ENCODE assay signal across 27 cellular contexts in genomic region chr10:111125102-111125501, GRCh38. TPM values are rescaled to one million over a fixed set of nuclear protein-coding genes. Genes with fewer than 3 reads are reported as not detected.
DNase-seq lines count a peak whose midpoint lies in the region; ATAC-seq, FAIRE-seq and TF ChIP-seq lines count a peak whose summit lies in the region.
"Had no signal": no experiment of that assay in that cellular context is flagged by ENCODE, and none has a peak within 500 bp of the region (broad histone marks: within the 10 kb centered on the region; RNA-seq: fewer than 3 reads in every experiment).

No MANE protein-coding gene starts in this region.

- CTCF ChIA-PET in H1 (lab: Charles Lee; ENCODE audit: partially characterized antibody), result interaction anchor here (0.7 kb wide), 1 partner anchor 18 kb away, joined by 3 read pairs; no protein-coding TSS in a partner anchor

- H3K9me3 Mint-ChIP-seq in natural killer cell treated with Interleukin-12 subunit alpha and Interleukin-12 subunit beta and Interleukin-15 and Interleukin-18, amount 100 ng/mL, for 72 hours, result no peaks in the 10 kb centered on the region
- H3K9me3 Mint-ChIP-seq: CD4-positive, alpha-beta T cell; GM23338 had no signal

- H3K9me3 ChIP-seq in right atrium auricular region (no peaks in the 10 kb centered on the region), right cardiac atrium (ENCODE audit: control insufficient read depth, low read length) (peaks cover 2% of the 10 kb centered on the region), H1 (ENCODE audit: insufficient read depth in 2 of 2, low read depth in 1 of 2, low read length in 1 of 2) (no peaks in the 10 kb centered on the region), osteoblast (ENCODE audit: low read depth, low read length) (no peaks in the 10 kb centered on the region), vagina (no peaks in the 10 kb centered on the region)
- H3K9me3 ChIP-seq: A549; BE2C; BLaER1 treated with 17β-estradiol and CSF1 and Interleukin-3, amounts not matched to agents 10 nM and 100 nM; HAP-1 had no signal

- no peaks in the 10 kb centered on the region for H3K36me3 ChIP-seq in right atrium auricular region
- no peaks in the 10 kb centered on the region for H3K36me3 ChIP-seq in H1 (ENCODE audit: control insufficient read depth in 2 of 4, insufficient read depth in 4 of 4, low read length in 3 of 4)
- H3K36me3 ChIP-seq in osteoblast (ENCODE audit: insufficient read depth, low read length), result no peaks in the 10 kb centered on the region
- H3K36me3 ChIP-seq in vagina, result no peaks in the 10 kb centered on the region
- H3K36me3 ChIP-seq: BE2C; BLaER1 treated with 17β-estradiol and CSF1 and Interleukin-3, amounts not matched to agents 10 nM and 100 nM; HAP-1 had no signal

- ATAC-seq in right cardiac atrium (no peak), left cardiac atrium (no peak)
- no peak for ATAC-seq in natural killer cell treated with Interleukin-12 subunit alpha and Interleukin-12 subunit beta and Interleukin-15 and Interleukin-18, amount 100 ng/mL, for 72 hours
- ATAC-seq: A549, GM12878, GM23338 had no signal

- H3K23me2 ChIP-seq in H1 (ENCODE audit: low read depth, low read length), result no peaks in the 10 kb centered on the region; the same call in 1 of the 2 replicates

- H2AK5ac ChIP-seq in H1 (ENCODE audit: low read depth, low read length), result no peak overlapping the region

- no peak overlapping the region for H3K18ac ChIP-seq in H1 (ENCODE audit: extremely low read depth, low read length)

- H2BK120ac ChIP-seq in H1 (replicated peaks; ENCODE audit: low read depth, low read length), result no peak overlapping the region

- no peak overlapping the region for H2BK12ac ChIP-seq in H1 (ENCODE audit: low read depth, low read length)

- no peak overlapping the region for H4K91ac ChIP-seq in H1 (replicated peaks; ENCODE audit: insufficient read length, low read length)

- no peaks in the 10 kb centered on the region for H3K79me1 ChIP-seq in H1 (ENCODE audit: low read depth, low read length)

- intact Hi-C loops in right cardiac atrium (cut with DNase I), result no loop called here
- intact Hi-C loops in vagina (cut with DNase I), result no loop called here
- intact Hi-C loops in left cardiac atrium (cut with DNase I), result no loop called here

- POLR2A ChIA-PET in H1 (lab: Charles Lee; ENCODE audit: partially characterized antibody), result no interaction called here

- H2BK15ac ChIP-seq in H1 (ENCODE audit: low read length), result no peak overlapping the region

- H3K56ac ChIP-seq in H1 (replicated peaks; ENCODE audit: insufficient read length, low read depth, low read length), result no peak overlapping the region

- no peaks in the 10 kb centered on the region for H3K4me1 Mint-ChIP-seq in natural killer cell treated with Interleukin-12 subunit alpha and Interleukin-12 subunit beta and Interleukin-15 and Interleukin-18, amount 100 ng/mL, for 72 hours (ENCODE audit: low read depth in 2 of 2)
- H3K4me1 Mint-ChIP-seq: CD8-positive, alpha-beta memory T cell had no signal

- no peaks in the 10 kb centered on the region for H3K36me3 Mint-ChIP-seq in natural killer cell treated with Interleukin-12 subunit alpha and Interleukin-12 subunit beta and Interleukin-15 and Interleukin-18, amount 100 ng/mL, for 72 hours
- H3K36me3 Mint-ChIP-seq: CD14-positive monocyte; CD8-positive, alpha-beta memory T cell had no signal

- no peak overlapping the region for H3K23ac ChIP-seq in H1 (ENCODE audit: insufficient read length)

- no peak overlapping the region for H4K8ac ChIP-seq in H1 (ENCODE audit: extremely low read depth, insufficient read depth, low read length)

- peaks cover 25 to 29% of the 10 kb centered on the region in 2 donors for H3K27me3 Mint-ChIP-seq in natural killer cell treated with Interleukin-12 subunit alpha and Interleukin-12 subunit beta and Interleukin-15 and Interleukin-18, amount 100 ng/mL, for 72 hours

- H3K79me2 ChIP-seq in H1 (ENCODE audit: control insufficient read depth in 1 of 2, insufficient read depth in 2 of 2, low read length in 2 of 2) (no peaks in the 10 kb centered on the region), osteoblast (ENCODE audit: insufficient read depth, low read length) (no peaks in the 10 kb centered on the region)

- TF ChIP-seq POLR2A in H1 (IDR thresholded peaks at IDR 0.05; ENCODE audit: control extremely low read depth in 1 of 2, low read depth in 2 of 2, low read length in 2 of 2) (no peak), vagina (IDR thresholded peaks at IDR 0.05) (no peak)

- no peak overlapping the region for H3K4me2 ChIP-seq in H1 (ENCODE audit: insufficient read depth in 1 of 2, low read depth in 2 of 2, low read length in 2 of 2)
- no peak overlapping the region for H3K4me2 ChIP-seq in osteoblast (ENCODE audit: insufficient read depth, low read length)
- H3K4me2 ChIP-seq: A549, GM23338 had no signal

- no peak overlapping the region for H2BK20ac ChIP-seq in H1 (ENCODE audit: low read length)

- H3K27ac ChIP-seq in right atrium auricular region, result no peak overlapping the region
- no peak overlapping the region for H3K27ac ChIP-seq in right cardiac atrium (ENCODE audit: low read length)
- H3K27ac ChIP-seq in H1 (ENCODE audit: low read depth, low read length), result no peak overlapping the region
- H3K27ac ChIP-seq in osteoblast (ENCODE audit: low read depth, low read length), result no peak overlapping the region
- H3K27ac ChIP-seq in vagina, result no peak overlapping the region
- H3K27ac ChIP-seq: A549; BLaER1 treated with 17β-estradiol and CSF1 and Interleukin-3, amounts not matched to agents 10 nM and 100 nM had no signal

- no peak for TF ChIP-seq CTCF in right atrium auricular region (IDR thresholded peaks at IDR 0.05)
- no peak for TF ChIP-seq CTCF in H1 (IDR thresholded peaks at IDR 0.05; ENCODE audit: control extremely low read depth in 1 of 3, insufficient read depth in 1 of 3, low read depth in 1 of 3, low read length in 3 of 3)
- no peak for TF ChIP-seq CTCF in osteoblast (IDR thresholded peaks at IDR 0.05; ENCODE audit: extremely low read depth, low read depth, low read length)
- no peak for TF ChIP-seq CTCF in vagina (IDR thresholded peaks at IDR 0.05)

- no peak overlapping the region for H3K4me3 ChIP-seq in right atrium auricular region
- H3K4me3 ChIP-seq in right cardiac atrium (ENCODE audit: low read length), result no peak overlapping the region
- no peak overlapping the region for H3K4me3 ChIP-seq in H1 (ENCODE audit: extremely low read depth in 1 of 4, insufficient read depth in 2 of 4, low read depth in 3 of 4, low read length in 4 of 4)
- no peak overlapping the region for H3K4me3 ChIP-seq in osteoblast (ENCODE audit: insufficient read depth, low read length)
- H3K4me3 ChIP-seq in vagina, result no peak overlapping the region
- H3K4me3 ChIP-seq: A549; BLaER1 treated with 17β-estradiol and CSF1 and Interleukin-3, amounts not matched to agents 10 nM and 100 nM; GM12878; GM23338; HAP-1 had no signal

- no peak overlapping the region for H3K27ac Mint-ChIP-seq in natural killer cell treated with Interleukin-12 subunit alpha and Interleukin-12 subunit beta and Interleukin-15 and Interleukin-18, amount 100 ng/mL, for 72 hours
- H3K27ac Mint-ChIP-seq: CD14-positive monocyte; CD4-positive, alpha-beta T cell; CD8-positive, alpha-beta memory T cell; GM23338 had no signal

- H3K4ac ChIP-seq in H1 (replicated peaks; ENCODE audit: insufficient read length, low read depth, low read length), result no peak overlapping the region

- no peak for TF ChIP-seq RAD21 in H1 (IDR thresholded peaks at IDR 0.05 in 1 of 2, conservative IDR thresholded peaks at IDR 0.05 in 1 of 2; ENCODE audit: low read depth in 2 of 2, low read length in 2 of 2)

- no peak overlapping the region for H3K9ac ChIP-seq in H1 (replicated peaks in 1 of 4; ENCODE audit: extremely low read depth in 1 of 4, low read depth in 3 of 4, low read length in 3 of 4)
- H3K9ac ChIP-seq: BLaER1 treated with 17β-estradiol and CSF1 and Interleukin-3, amounts not matched to agents 10 nM and 100 nM had no signal

- no peak overlapping the region for H3K4me3 Mint-ChIP-seq in natural killer cell treated with Interleukin-12 subunit alpha and Interleukin-12 subunit beta and Interleukin-15 and Interleukin-18, amount 100 ng/mL, for 72 hours
- H3K4me3 Mint-ChIP-seq: CD14-positive monocyte; CD4-positive, alpha-beta T cell; CD8-positive, alpha-beta memory T cell; GM23338 had no signal

- H3K27me3 ChIP-seq in right atrium auricular region (no peaks in the 10 kb centered on the region), right cardiac atrium (ENCODE audit: control insufficient read depth, insufficient read depth) (no peaks in the 10 kb centered on the region), H1 (replicated peaks in 1 of 4; ENCODE audit: control insufficient read depth in 3 of 4, extremely low read depth in 1 of 4, insufficient read depth in 3 of 4, low read length in 3 of 4) (no peaks in the 10 kb centered on the region), osteoblast (ENCODE audit: insufficient read depth, low read length) (no peaks in the 10 kb centered on the region), vagina (no peaks in the 10 kb centered on the region)
- H3K27me3 ChIP-seq: BE2C; BLaER1 treated with 17β-estradiol and CSF1 and Interleukin-3, amounts not matched to agents 10 nM and 100 nM had no signal

- no peak overlapping the region for H3K14ac ChIP-seq in H1 (ENCODE audit: insufficient read length)

- peak; percentile 7 for DNase-seq in right atrium auricular region (ENCODE audit: low spot score)
- no peak for DNase-seq in right cardiac atrium
- DNase-seq in H1 (ENCODE audit: low read depth in 1 of 2, low spot score in 2 of 2), result no peak
- DNase-seq in osteoblast (ENCODE audit: insufficient read length, low spot score, missing footprints), result peak; percentile 61
- DNase-seq in vagina (ENCODE audit: extremely low spot score in 2 of 2), result peak; percentile 37 to 43
- DNase-seq in activated naive CD4-positive, alpha-beta T cell (lab: John Stamatoyannopoulos, UW), result no peak
- no peak for DNase-seq in natural killer cell treated with Interleukin-12 subunit alpha and Interleukin-12 subunit beta and Interleukin-15 and Interleukin-18, amount 100 ng/mL, for 72 hours (ENCODE audit: low spot score)
- DNase-seq in left cardiac atrium, result no peak
- DNase-seq: 8988T; ACHN; AML-193; BE2C; CD4-positive, alpha-beta T cell; CD8-positive, alpha-beta memory T cell; DMS 273 treated with DMSO at 0.1 percent for 48 hours; DMS79; EL; GDM1 had no signal

- H4K5ac ChIP-seq in H1 (ENCODE audit: insufficient read length, low read depth, low read length), result no peak overlapping the region

- H2BK5ac ChIP-seq in H1 (ENCODE audit: low read depth, low read length), result no peak overlapping the region

- H2AFZ ChIP-seq in H1 (ENCODE audit: low read length), result no peak overlapping the region
- no peak overlapping the region for H2AFZ ChIP-seq in osteoblast (ENCODE audit: low read length)
- H2AFZ ChIP-seq: GM23338 had no signal

- TF ChIP-seq EP300 in H1 (IDR thresholded peaks at IDR 0.05; ENCODE audit: borderline replicate concordance in 1 of 2, low read depth in 2 of 2, low read length in 2 of 2), result no peak

- WGBS in right cardiac atrium, result 81% methylated on average over 2 of the region's 2 CpGs
- WGBS in H1 (ENCODE audit: extremely low coverage in 1 of 2, insufficient coverage in 1 of 2, insufficient read length in 1 of 2, insufficient replicate concordance in 2 of 2, low coverage in 1 of 2, low lambda C conversion rate in 2 of 2, missing lambda C conversion rate in 1 of 2), 2 experiments, result 93% methylated on average over 2 of the region's 2 CpGs; no CpG with 5 or more reads in 1 of the 2 experiments

- H3K4me1 ChIP-seq in right atrium auricular region (no peaks in the 10 kb centered on the region), right cardiac atrium (ENCODE audit: control insufficient read depth, insufficient read depth, low read length) (no peaks in the 10 kb centered on the region), H1 (replicated peaks in 1 of 4; ENCODE audit: control insufficient read depth in 3 of 4, insufficient read depth in 4 of 4, low read length in 3 of 4) (peaks cover 2 to 9% (median 5%) of the 10 kb centered on the region in 4 experiments; a peak in 5 of 7 replicates), osteoblast (ENCODE audit: insufficient read depth, low read length) (peaks cover 6% of the 10 kb centered on the region), vagina (no peaks in the 10 kb centered on the region)
- H3K4me1 ChIP-seq: HAP-1 had no signal

- FAIRE-seq in H1 (lab: Jason Lieb, UNC), result no peak
- FAIRE-seq: A549, D721Med, GM12878, GM19239, H54 had no signal

- H4K20me1 ChIP-seq in H1 (replicated peaks in 1 of 2; ENCODE audit: control insufficient read depth in 1 of 2, insufficient read depth in 2 of 2, low read length in 2 of 2), result no peaks in the 10 kb centered on the region
- H4K20me1 ChIP-seq in osteoblast (ENCODE audit: insufficient read depth, low read length), result no peaks in the 10 kb centered on the region
- H4K20me1 ChIP-seq: BLaER1 treated with 17β-estradiol and CSF1 and Interleukin-3, amounts not matched to agents 10 nM and 100 nM had no signal

RNA-seq across cellular contexts. Expression of gene ADRA2A, which starts 48.3 kb away (rescaled TPM):
- total RNA-seq in right atrium auricular region, result 1 to 10 TPM; 1.2 to 1.4 TPM
- total RNA-seq in right cardiac atrium, result under 1 TPM; 0.41 to 0.83 (median 0.73) TPM
- 0.86 TPM for polyA plus RNA-seq in right cardiac atrium
- total RNA-seq in H1 (2021; fragmentation: NEBNext Ultra II Directional; extraction: Animal tissue kit (Norgen Biotek cat#: 25700)), result 5.9 and 7.3 TPM in 2 replicates
- polyA plus RNA-seq in H1 (2011; rRNA removed), result 6.2 and 7.6 TPM in 2 replicates
- 3.6 TPM for polyA plus RNA-seq in H1 (2011; cell fraction: cytosol; rRNA removed)
- polyA plus RNA-seq in H1 (2011; cell fraction: nucleus; rRNA removed), result 4.1 TPM
- polyA plus RNA-seq in H1 (2012, experiment 1 of 2), result 3.0 to 5.4 TPM (median 4.6 TPM) in 4 replicates
- polyA plus RNA-seq in H1 (2012, experiment 2 of 2), result 4.8 TPM
- polyA plus RNA-seq in H1 (2013, experiment 1 of 2), result 1.8 TPM
- polyA plus RNA-seq in H1 (2013, experiment 2 of 2), result 1.4 TPM
- polyA minus RNA-seq in H1 (2011; rRNA and poly(A)+ RNA removed), result 3.2 and 4.5 TPM in 2 replicates
- polyA minus RNA-seq in H1 (2011; cell fraction: cytosol; rRNA and poly(A)+ RNA removed), result 5.2 TPM
- 6.1 TPM for polyA minus RNA-seq in H1 (2011; cell fraction: nucleus; rRNA and poly(A)+ RNA removed)
- total RNA-seq in osteoblast, result 0.29 and 0.72 TPM in 2 replicates
- 14.2 TPM for total RNA-seq in vagina
- not detected for total RNA-seq in natural killer cell treated with Interleukin-12 subunit alpha and Interleukin-12 subunit beta and Interleukin-15 and Interleukin-18, amount 100 ng/mL, for 72 hours
- 1 to 10 TPM; 3.6 to 4.3 TPM for total RNA-seq in left cardiac atrium
- total RNA-seq: CD8-positive, alpha-beta memory T cell had no signal
- polyA plus RNA-seq: A549; CD14-positive monocyte; CD8-positive, alpha-beta memory T cell; GM12878 had no signal

Comparison
In these comparisons a context has a peak if more than half of its experiments do, and no peak if none do; other contexts are left out.
1. DNase-seq: peak in right atrium auricular region (single experiment), osteoblast (single experiment) and vagina (2 of 2); none in right cardiac atrium (0 of 3), H1 (0 of 2), activated naive CD4-positive, alpha-beta T cell (0 of 4), natural killer cell treated with Interleukin-12 subunit alpha and Interleukin-12 subunit beta and Interleukin-15 and Interleukin-18, amount 100 ng/mL, for 72 hours (single experiment) and left cardiac atrium (single experiment).